Comparison of ENCODE assay signal across 29 cellular contexts in the genomic region with DNA sequence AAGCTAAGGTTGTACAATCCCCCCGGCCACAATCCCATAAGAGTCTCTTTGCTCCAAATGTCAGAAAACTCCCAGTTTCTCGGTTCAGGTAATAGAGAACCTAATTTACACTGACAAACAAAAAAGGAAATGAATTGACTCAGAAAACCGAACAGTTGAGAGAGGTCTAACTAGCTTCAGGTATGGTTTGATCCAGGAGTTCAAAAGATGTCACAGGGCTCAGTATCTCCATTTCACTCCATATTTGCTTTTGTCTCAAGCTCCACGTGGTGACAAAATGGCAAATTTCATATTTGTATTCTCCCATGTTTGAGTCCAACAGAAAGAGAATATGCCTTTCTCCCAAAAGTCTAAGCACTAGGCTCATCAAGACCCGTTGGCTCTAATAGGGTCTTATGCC.
DNase-seq lines count a peak whose midpoint lies in the region; ATAC-seq, FAIRE-seq and TF ChIP-seq lines count a peak whose summit lies in the region.
"Had no signal": no experiment of that assay in that cellular context is flagged by ENCODE, and none has a peak within 500 bp of the region (broad histone marks: within the 10 kb centered on the region; RNA-seq: fewer than 3 reads in every experiment).

No MANE protein-coding gene starts in this region.

- H3K4me2 ChIP-seq in HepG2 (ENCODE audit: low read depth, low read length): no peak overlapping the region
- H3K4me2 ChIP-seq: A549; BLaER1; BLaER1 treated with 17β-estradiol and CSF1 and Interleukin-3, amounts not matched to agents 10 nM and 100 nM had no signal

- BruUV-seq in HepG2 (replicated peaks; lab: Mats Ljungman, UMichigan): no TSS peak

- H3K27me3 ChIP-seq in HepG2 (ENCODE audit: control insufficient read depth in 1 of 2, insufficient read depth in 2 of 2, low read length in 2 of 2): peaks cover 2 to 16% of the 10 kb centered on the region in 2 experiments; a peak in 2 of 5 replicates
- no peaks in the 10 kb centered on the region for H3K27me3 ChIP-seq in right lobe of liver

- DNase-seq in HepG2 (ENCODE audit: low spot score) (no peak), right lobe of liver (no peak)
- DNase-seq: 8988T; ACHN; AML-193; BE2C; C1 segment of cervical spinal cord; Caco-2; Calu3; CD4-positive, alpha-beta memory T cell; CD4-positive, alpha-beta T cell; CD4-positive, CD25-positive, alpha-beta regulatory T cell; CD8-positive, alpha-beta memory T cell; CD8-positive, alpha-beta T cell; COR-L47; DMS 273 treated with DMSO at 0.1 percent for 48 hours; DMS153; DMS53; DMS79; DMS79 treated with DMSO at 0.1 percent for 48 hours; DND-41; EL had no signal

- H3K4me3 ChIP-seq in HepG2 (replicated peaks in 1 of 3; ENCODE audit: insufficient read depth in 1 of 3, low read depth in 2 of 3, low read length in 3 of 3) (no peak overlapping the region), right lobe of liver (no peak overlapping the region)
- H3K4me3 ChIP-seq: A549; BLaER1; BLaER1 treated with 17β-estradiol and CSF1 and Interleukin-3, amounts not matched to agents 10 nM and 100 nM had no signal

- intact Hi-C loops in HepG2 (cut with micrococcal nuclease; ENCODE audit: unreplicated experiment) (no loop called here), right lobe of liver (cut with DNase I) (no loop called here)

- in situ Hi-C loops in HepG2 (cut with HindIII; ENCODE audit: extremely low pct_ligation_motif_present, low pct_unique_long_range_greater_than_20kb): no loop called here

- no peak overlapping the region for H3K9ac ChIP-seq in HepG2 (ENCODE audit: insufficient read depth, low read depth, low read length)
- H3K9ac ChIP-seq: BLaER1; BLaER1 treated with 17β-estradiol and CSF1 and Interleukin-3, amounts not matched to agents 10 nM and 100 nM had no signal

- H2AFZ ChIP-seq in HepG2 (ENCODE audit: low read length): no peak overlapping the region

- no peak for TF ChIP-seq RAD21 in HepG2 (CRISPR knock-in tag; IDR thresholded peaks at IDR 0.05)

- H3K79me2 ChIP-seq in HepG2 (ENCODE audit: insufficient read depth, low read length): no peaks in the 10 kb centered on the region

- POLR2A ChIA-PET in HepG2 (lab: Yijun Ruan, JAX): no interaction called here

- TF ChIP-seq POLR2A in HepG2 (IDR thresholded peaks at IDR 0.05; ENCODE audit: insufficient read depth in 1 of 2, low read depth in 2 of 2, low read length in 2 of 2) (no peak), right lobe of liver (IDR thresholded peaks at IDR 0.05) (no peak)

- H3K9me3 ChIP-seq in HepG2 (ENCODE audit: low read length) (no peaks in the 10 kb centered on the region), right lobe of liver (no peaks in the 10 kb centered on the region)
- H3K9me3 ChIP-seq: A549; BE2C; BLaER1; BLaER1 treated with 17β-estradiol and CSF1 and Interleukin-3, amounts not matched to agents 10 nM and 100 nM; Caco-2 had no signal

- no peaks in the 10 kb centered on the region for H3K36me3 ChIP-seq in HepG2 (replicated peaks in 1 of 2; ENCODE audit: control insufficient read depth in 1 of 2, insufficient read depth in 2 of 2, low read length in 2 of 2)
- no peaks in the 10 kb centered on the region for H3K36me3 ChIP-seq in right lobe of liver
- H3K36me3 ChIP-seq: BE2C; BLaER1; BLaER1 treated with 17β-estradiol and CSF1 and Interleukin-3, amounts not matched to agents 10 nM and 100 nM had no signal

- TF ChIP-seq CTCF in HepG2 (CRISPR knock-in tag; IDR thresholded peaks at IDR 0.05) (no peak), right lobe of liver (IDR thresholded peaks at IDR 0.05) (no peak)

- no peaks in the 10 kb centered on the region for H4K20me1 ChIP-seq in HepG2 (ENCODE audit: insufficient read depth, low read length)
- H4K20me1 ChIP-seq: BLaER1; BLaER1 treated with 17β-estradiol and CSF1 and Interleukin-3, amounts not matched to agents 10 nM and 100 nM had no signal

- FAIRE-seq in HepG2 (lab: Jason Lieb, UNC): no peak
- FAIRE-seq: A204.1, A549, D721Med had no signal

- 7% methylated on average over 5 of the region's 5 CpGs for WGBS in HepG2 (ENCODE audit: low lambda C conversion rate)
- 73% methylated on average over 5 of the region's 5 CpGs for WGBS in right lobe of liver (ENCODE audit: insufficient coverage, low coverage, low lambda C conversion rate, missing lambda C conversion rate)

- no peak for ATAC-seq in HepG2
- ATAC-seq in right lobe of liver: no peak
- ATAC-seq: A549; CD8-positive, alpha-beta T cell had no signal

- no peak for TF ChIP-seq EP300 in HepG2 (IDR thresholded peaks at IDR 0.05; ENCODE audit: low read depth in 2 of 2, low read length in 2 of 2)
- no peak for TF ChIP-seq EP300 in HepG2 (CRISPR knock-in tag; IDR thresholded peaks at IDR 0.05; ENCODE audit: borderline replicate concordance)

- CTCF ChIA-PET in HepG2 (lab: Yijun Ruan, JAX; ENCODE audit: low intra/inter-chr PET ratio, low total read pairs): no interaction called here

- no peak overlapping the region for H3K27ac ChIP-seq in HepG2 (ENCODE audit: extremely low read length, insufficient read depth, low read length)
- no peak overlapping the region for H3K27ac ChIP-seq in right lobe of liver
- H3K27ac ChIP-seq: 22Rv1; A549; BLaER1; BLaER1 treated with 17β-estradiol and CSF1 and Interleukin-3, amounts not matched to agents 10 nM and 100 nM; C4-2B had no signal

- H3K4me1 ChIP-seq in HepG2 (ENCODE audit: insufficient read depth, low read length): peaks cover 23% of the 10 kb centered on the region
- no peaks in the 10 kb centered on the region for H3K4me1 ChIP-seq in right lobe of liver
- H3K4me1 ChIP-seq: A549, BE2C, Caco-2 had no signal

TF ChIP-seq in HepG2, 621 proteins besides CTCF, POLR2A, EP300 and RAD21:
- no peak for TF ChIP-seq ASH2L (IDR thresholded peaks at IDR 0.05; ENCODE audit: insufficient read length, low read depth, low read length)
- no peak for TF ChIP-seq IKZF5 (CRISPR knock-in tag; IDR thresholded peaks at IDR 0.05)
- no peak for TF ChIP-seq ZSCAN21 (CRISPR knock-in tag; IDR thresholded peaks at IDR 0.05; ENCODE audit: borderline replicate concordance)
- no peak for TF ChIP-seq CCAR2 (optimal IDR thresholded peaks at IDR 0.05; ENCODE audit: low read depth, low read length)
- no peak for TF ChIP-seq KDM5B (CRISPR knock-in tag; IDR thresholded peaks at IDR 0.05; ENCODE audit: borderline replicate concordance)
- no peak for TF ChIP-seq ZNF646 (CRISPR knock-in tag; IDR thresholded peaks at IDR 0.05)
- peak; percentile 96 for TF ChIP-seq ZNF329 (CRISPR knock-in tag; IDR thresholded peaks at IDR 0.05; ENCODE audit: low read depth)
